ENCODE assay signal across 8 cellular contexts in the genomic region with DNA sequence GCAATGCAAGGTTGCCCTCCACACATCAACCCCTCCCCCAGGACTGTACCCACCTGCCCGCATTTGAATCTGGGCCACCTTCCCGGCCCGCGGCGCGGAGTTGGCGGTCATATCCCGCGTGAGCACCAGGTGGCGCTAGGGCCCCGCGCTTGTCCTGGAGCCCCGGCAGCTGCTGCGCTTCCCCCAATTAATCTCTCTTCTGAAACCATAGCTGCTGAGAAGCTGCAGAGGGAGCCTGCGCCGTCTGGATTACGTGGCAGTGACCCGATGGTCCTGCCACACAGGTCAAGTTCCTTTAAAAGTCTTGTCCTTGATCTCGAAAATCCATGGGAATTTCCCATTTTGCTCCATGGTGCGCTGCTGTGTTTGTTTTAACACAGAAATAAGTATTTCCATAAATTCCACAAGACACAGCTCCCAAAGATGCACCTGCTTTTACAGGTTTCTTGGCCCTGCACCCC.
DNase-seq lines count a peak whose midpoint lies in the region; ATAC-seq lines count a peak whose summit lies in the region.

No MANE protein-coding gene starts in this region.

- H3K27me3 Mint-ChIP-seq in central memory CD8-positive, alpha-beta T cell: no peaks in the 10 kb centered on the region

- peaks cover 3% of the 10 kb centered on the region for H3K36me3 Mint-ChIP-seq in central memory CD8-positive, alpha-beta T cell (ENCODE audit: insufficient read depth)

- H3K4me3 Mint-ChIP-seq in central memory CD8-positive, alpha-beta T cell: no peak overlapping the region

- peaks cover 6% of the 10 kb centered on the region for H3K4me1 Mint-ChIP-seq in central memory CD8-positive, alpha-beta T cell

- no peaks in the 10 kb centered on the region for H3K9me3 Mint-ChIP-seq in central memory CD8-positive, alpha-beta T cell

- H3K27ac Mint-ChIP-seq in central memory CD8-positive, alpha-beta T cell (ENCODE audit: low read depth): no peak overlapping the region

- DNase-seq in SIG-M5 treated with dmso at 0.1 percent for 504 hours (lab: John Stamatoyannopoulos, UW; ENCODE audit: unreplicated experiment): peak; percentile 86
- DNase-seq in SIG-M5 (lab: John Stamatoyannopoulos, UW): no peak
- DNase-seq in NCI-H446 treated with DMSO at 0.1 percent for 48 hours (lab: John Stamatoyannopoulos, UW): peak; percentile 25
- DNase-seq in activated CD4-positive, alpha-beta T cell treated with anti-CD3 and anti-CD28 coated beads for 24 hours (ENCODE audit: low read depth in 2 of 2): peak; percentile 76 to 80
- peak; percentile 69 to 80 for DNase-seq in central memory CD8-positive, alpha-beta T cell (ENCODE audit: low spot score in 2 of 2)
- peak; percentile 90 for DNase-seq in left kidney (ENCODE audit: low read depth, low spot score)
- DNase-seq in stimulated activated CD4-positive, alpha-beta T cell treated with anti-CD3 and anti-CD28 coated beads, Interleukin-2, amount 100 ng/mL, for 4 hours (ENCODE audit: low read depth): peak; percentile 67

- peak; percentile 63 for ATAC-seq in HG03196 (IDR thresholded peaks at IDR 0.05; ENCODE audit: unreplicated experiment)
- peak; percentile 78 for ATAC-seq in central memory CD8-positive, alpha-beta T cell (replicated peaks; ENCODE audit: extremely low read depth, poor library complexity, severe bottlenecking)
